Comparison of ENCODE assay signal across 8 cellular contexts in the genomic region with DNA sequence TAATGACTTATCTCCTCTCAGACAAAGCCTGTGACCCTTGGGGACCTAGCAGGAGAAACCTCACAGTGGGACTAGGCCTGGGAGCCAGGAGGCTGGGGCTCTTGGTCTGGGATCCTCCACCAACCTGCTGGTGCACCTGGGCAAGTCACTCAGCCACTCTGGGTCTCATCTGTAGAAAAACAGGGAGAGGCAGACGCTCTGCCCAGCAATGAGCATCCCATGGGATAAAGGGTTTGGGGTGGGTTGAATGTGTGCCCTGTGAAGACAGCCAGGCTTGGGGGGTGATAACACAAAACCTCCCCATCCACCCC.
DNase-seq lines count a peak whose midpoint lies in the region; ATAC-seq and TF ChIP-seq lines count a peak whose summit lies in the region.

No MANE protein-coding gene starts in this region.

- H3K36me3 ChIP-seq in GM23248 (ENCODE audit: low read depth), result no peaks in the 10 kb centered on the region
- peaks cover 18% of the 10 kb centered on the region for H3K36me3 ChIP-seq in skeletal muscle satellite cell (ENCODE audit: insufficient read depth, low read length)

- peaks cover 47% of the 10 kb centered on the region for H3K79me2 ChIP-seq in GM23248 (ENCODE audit: insufficient read depth)

- no peak overlapping the region for H2AFZ ChIP-seq in GM23248

- intact Hi-C loops in right cardiac atrium (cut with DNase I), result loop anchor here in 2 of 4 donors (5.0 to 10.0 kb wide), 2 partner anchors 76 to 78 kb away; no protein-coding TSS in a partner anchor

- H3F3A ChIP-seq in GM23248 (ENCODE audit: insufficient read depth), result peaks cover 70% of the 10 kb centered on the region

- H3K27me3 ChIP-seq in GM23248 (replicated peaks; ENCODE audit: insufficient read depth) (no peaks in the 10 kb centered on the region), right cardiac atrium (ENCODE audit: control insufficient read depth, insufficient read depth) (no peaks in the 10 kb centered on the region), skeletal muscle satellite cell (ENCODE audit: control insufficient read depth, insufficient read depth, low read length) (no peaks in the 10 kb centered on the region)

- no peak overlapping the region for H3K4me3 Mint-ChIP-seq in T-helper 17 cell

- no peak for ATAC-seq in T-helper 17 cell
- no peak for ATAC-seq in right cardiac atrium

- peaks cover 28% of the 10 kb centered on the region for H3K4me1 Mint-ChIP-seq in T-helper 17 cell

- H3K9me2 ChIP-seq in GM23248 (ENCODE audit: insufficient read depth), result no peaks in the 10 kb centered on the region

- no peak for TF ChIP-seq CTCF in GM20000 (IDR thresholded peaks at IDR 0.05; ENCODE audit: extremely low read depth, missing control alignments)

- H3K4me3 ChIP-seq in GM23248 (no peak overlapping the region), right cardiac atrium (ENCODE audit: low read length) (no peak overlapping the region), skeletal muscle satellite cell (ENCODE audit: low read length) (no peak overlapping the region)

- in situ Hi-C loops in GM23248 (cut with MboI), result no loop called here

- H3K27ac ChIP-seq in GM23248, result peak overlapping the region; percentile 99
- peak overlapping the region; percentile 97 for H3K27ac ChIP-seq in right cardiac atrium (ENCODE audit: low read length)

- H3K9ac ChIP-seq in GM23248, result peak overlapping the region; percentile 85
- peak overlapping the region; percentile 81 for H3K9ac ChIP-seq in skeletal muscle satellite cell (ENCODE audit: low read depth, low read length)

- no peaks in the 10 kb centered on the region for H4K20me1 ChIP-seq in GM23248 (ENCODE audit: insufficient read depth)

- H3K9me3 ChIP-seq in GM23248 (ENCODE audit: low read depth) (no peaks in the 10 kb centered on the region), T-helper 17 cell (ENCODE audit: control insufficient read depth, low read length, poor library complexity, severe bottlenecking) (no peaks in the 10 kb centered on the region), right cardiac atrium (ENCODE audit: control insufficient read depth, low read length) (no peaks in the 10 kb centered on the region), skeletal muscle satellite cell (replicated peaks; ENCODE audit: low read length) (no peaks in the 10 kb centered on the region)

- DNase-seq in GM23248 (no peak), T-helper 17 cell (no peak), right cardiac atrium (no peak), GM20000 (ENCODE audit: low spot score) (no peak), DMS 273 treated with DMSO at 0.1 percent for 48 hours (lab: John Stamatoyannopoulos, UW) (no peak), MV-4-11 (lab: John Stamatoyannopoulos, UW) (no peak)
- DNase-seq in stimulated activated naive CD4-positive, alpha-beta T cell treated with Interleukin-2 at 50 U/mL for 16 hours (lab: John Stamatoyannopoulos, UW), result no peak

- H3K27me3 Mint-ChIP-seq in T-helper 17 cell, result no peaks in the 10 kb centered on the region

- peak overlapping the region; percentile 75 for H3K27ac Mint-ChIP-seq in T-helper 17 cell

- WGBS in GM23248 (ENCODE audit: low coverage in 1 of 2, low lambda C conversion rate in 2 of 2, missing lambda C conversion rate in 2 of 2), 2 experiments, result 92 to 93% methylated on average over 1 of the region's 1 CpG
- 55% methylated on average over 1 of the region's 1 CpG for WGBS in right cardiac atrium

- H3K36me3 Mint-ChIP-seq in T-helper 17 cell (ENCODE audit: low read depth), result no peaks in the 10 kb centered on the region

- peaks cover 73% of the 10 kb centered on the region for H3K4me1 ChIP-seq in GM23248 (ENCODE audit: insufficient read depth)
- H3K4me1 ChIP-seq in right cardiac atrium (ENCODE audit: control insufficient read depth, insufficient read depth, low read length), result peaks cover 77% of the 10 kb centered on the region
- peaks cover 97% of the 10 kb centered on the region for H3K4me1 ChIP-seq in skeletal muscle satellite cell (ENCODE audit: control insufficient read depth, insufficient read depth, low read length)

- H3K4me2 ChIP-seq in GM23248 (ENCODE audit: unreplicated experiment), result no peak overlapping the region
- H3K4me2 ChIP-seq in skeletal muscle satellite cell (ENCODE audit: low read length), result peak overlapping the region; percentile 8
